ENCODE assay signal across 8 cellular contexts in the genomic region with DNA sequence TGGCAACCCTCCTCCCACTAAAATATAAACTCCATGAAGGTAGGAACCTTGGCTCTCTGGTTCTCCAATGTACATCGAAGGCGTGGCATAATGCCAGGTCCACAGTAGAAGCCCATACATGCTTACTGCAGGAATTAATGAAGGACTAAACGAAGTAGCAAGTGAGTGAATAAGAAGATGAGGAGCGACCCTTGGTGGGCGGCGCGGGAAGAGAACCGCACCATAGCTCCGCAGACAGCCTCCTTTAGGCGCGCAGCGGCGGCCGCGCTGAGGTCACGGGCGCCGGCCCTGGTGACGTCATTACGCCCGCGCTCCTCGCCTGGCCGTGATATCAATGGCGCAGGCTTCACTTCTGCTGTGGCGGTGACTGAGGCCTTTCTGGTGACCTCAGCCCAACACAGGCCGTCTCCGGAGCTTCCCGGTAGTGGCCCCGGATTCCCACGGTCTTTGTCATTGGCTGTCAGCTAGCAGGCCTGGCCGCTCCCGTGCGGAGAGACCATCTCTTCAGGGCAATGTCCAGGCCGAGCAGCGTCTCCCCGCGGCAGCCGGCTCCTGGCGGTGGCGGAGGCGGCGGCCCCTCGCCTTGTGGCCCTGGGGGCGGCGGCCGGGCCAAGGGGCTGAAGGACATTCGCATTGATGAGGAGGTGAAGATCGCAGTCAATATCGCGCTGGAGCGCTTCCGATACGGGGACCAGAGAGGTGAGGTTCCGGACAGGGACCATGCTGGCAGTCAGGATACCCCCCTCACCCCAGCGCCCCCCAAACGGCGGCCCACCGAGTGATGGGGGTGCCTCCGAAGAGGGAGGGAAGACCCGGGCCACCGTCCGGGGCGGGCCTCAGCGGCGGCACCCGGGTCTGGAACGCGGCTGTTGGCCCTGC. TPM values are rescaled to one million over a fixed set of nuclear protein-coding genes. Genes with fewer than 3 reads are reported as not detected.
A peak's percentile ranks its signal among the peaks of the same experiment; 100 is the strongest.
DNase-seq lines count a peak whose midpoint lies in the region; ATAC-seq and TF ChIP-seq lines count a peak whose summit lies in the region.

TSS of gene YTHDC2 (plus strand) at position 311 of the 879 bp plus-strand sequence. CDS start at position 513, 202 bp downstream.

- in situ Hi-C loops in GM23248 (cut with MboI), result no loop called here

- TF ChIP-seq CTCF in RWPE2 (IDR thresholded peaks at IDR 0.05; ENCODE audit: poor library complexity, severe bottlenecking) (peak; percentile 59), fibroblast of pulmonary artery (IDR thresholded peaks at IDR 0.05; ENCODE audit: low read length, missing control alignments) (peak; percentile 12), nephron (IDR thresholded peaks at IDR 0.05; ENCODE audit: unreplicated experiment in 3 of 3) (peak; percentile 21 to 53 (median 42))

- peak within 1 kb of the TSS; percentile 98 for H3K4me2 ChIP-seq in GM23248 (ENCODE audit: unreplicated experiment)

- H3K9ac ChIP-seq in GM23248, result peak within 1 kb of the TSS; percentile 88

- peak within 1 kb of the TSS; percentile 67 for H3K27ac ChIP-seq in GM23248
- peak within 1 kb of the TSS; percentile 41 for H3K27ac ChIP-seq in RWPE2 (ENCODE audit: poor library complexity, severe bottlenecking)

- 0 out of 2 replicates have a peak, but pooled peaks cover 5% of the 10 kb centered on the region for H3F3A ChIP-seq in GM23248 (ENCODE audit: insufficient read depth)

- no peaks in the 10 kb centered on the region for H3K27me3 Mint-ChIP-seq in nephron (ENCODE audit: low read depth)
- H3K27me3 Mint-ChIP-seq in stimulated activated naive CD8-positive, alpha-beta T cell treated with anti-CD3 and anti-CD28 coated beads, Interleukin-15, amount 100 ng/mL, for 72 hours, result peaks cover 20% of the 10 kb centered on the region

- 1% methylated on average over 65 to 68 of the region's 69 CpGs for WGBS in GM23248 (ENCODE audit: low coverage in 1 of 2, low lambda C conversion rate in 2 of 2, missing lambda C conversion rate in 2 of 2), 2 experiments

- no peaks in the 10 kb centered on the region for H4K20me1 ChIP-seq in GM23248 (ENCODE audit: insufficient read depth)

- H3K4me3 Mint-ChIP-seq in nephron, result peak within 1 kb of the TSS; percentile 89 to 96 (median 96)
- H3K4me3 Mint-ChIP-seq in stimulated activated naive CD8-positive, alpha-beta T cell treated with anti-CD3 and anti-CD28 coated beads, Interleukin-15, amount 100 ng/mL, for 72 hours, result peak within 1 kb of the TSS; percentile 87 to 90

- no peaks in the 10 kb centered on the region for H3K9me2 ChIP-seq in GM23248 (ENCODE audit: insufficient read depth)

- H3K36me3 ChIP-seq in GM23248 (ENCODE audit: low read depth) (0 out of 2 replicates have a peak, but pooled peaks cover under 1% of the 10 kb centered on the region), RWPE2 (ENCODE audit: low read depth) (peaks cover 34% of the 10 kb centered on the region)

- no peaks in the 10 kb centered on the region for H3K9me3 Mint-ChIP-seq in nephron
- no peaks in the 10 kb centered on the region for H3K9me3 Mint-ChIP-seq in stimulated activated naive CD8-positive, alpha-beta T cell treated with anti-CD3 and anti-CD28 coated beads, Interleukin-15, amount 100 ng/mL, for 72 hours

- H3K4me1 ChIP-seq in GM23248 (ENCODE audit: insufficient read depth) (peaks cover 12% of the 10 kb centered on the region), RWPE2 (ENCODE audit: insufficient read depth, poor library complexity, severe bottlenecking) (peaks cover 23% of the 10 kb centered on the region)

- peaks cover 23% of the 10 kb centered on the region for H3K36me3 Mint-ChIP-seq in nephron (ENCODE audit: low read depth)

- H3K79me2 ChIP-seq in GM23248 (ENCODE audit: insufficient read depth), result peaks cover 49% of the 10 kb centered on the region

- H3K4me1 Mint-ChIP-seq in nephron, result peaks cover 35% of the 10 kb centered on the region
- peaks cover 25% of the 10 kb centered on the region for H3K4me1 Mint-ChIP-seq in stimulated activated naive CD8-positive, alpha-beta T cell treated with anti-CD3 and anti-CD28 coated beads, Interleukin-15, amount 100 ng/mL, for 72 hours

- H3K27ac Mint-ChIP-seq in nephron, result peak within 1 kb of the TSS; percentile 79 to 92 (median 83)
- H3K27ac Mint-ChIP-seq in stimulated activated naive CD8-positive, alpha-beta T cell treated with anti-CD3 and anti-CD28 coated beads, Interleukin-15, amount 100 ng/mL, for 72 hours, result peak within 1 kb of the TSS; percentile 85 to 96

- ATAC-seq in RWPE2 (ENCODE audit: low read depth), result peak; percentile 89
- ATAC-seq in stimulated activated naive CD8-positive, alpha-beta T cell treated with anti-CD3 and anti-CD28 coated beads, Interleukin-15, amount 100 ng/mL, for 72 hours, result peak; percentile 98

- H3K4me3 ChIP-seq in GM23248 (peak within 1 kb of the TSS; percentile 81), RWPE2 (ENCODE audit: severe bottlenecking) (peak within 1 kb of the TSS; percentile 87), fibroblast of pulmonary artery (replicated peaks; ENCODE audit: low read depth, low read length) (peak within 1 kb of the TSS; percentile 71)

- H3K9me3 ChIP-seq in GM23248 (ENCODE audit: low read depth) (no peaks in the 10 kb centered on the region), RWPE2 (ENCODE audit: severe bottlenecking) (no peaks in the 10 kb centered on the region)

- H3K27me3 ChIP-seq in GM23248 (replicated peaks; ENCODE audit: insufficient read depth), result no peaks in the 10 kb centered on the region
- no peaks in the 10 kb centered on the region for H3K27me3 ChIP-seq in RWPE2 (ENCODE audit: insufficient read depth, poor library complexity, severe bottlenecking)

- peak; percentile 87 for DNase-seq in EL
- peak; percentile 95 for DNase-seq in GM23248
- DNase-seq in Kasumi-1 (lab: John Stamatoyannopoulos, UW), result peak; percentile 85 to 89
- DNase-seq in RWPE2 (ENCODE audit: low spot score), result peak; percentile 80
- DNase-seq in activated T-helper 9 cell treated with anti-CD3 and anti-CD28 coated beads, Interleukin-2, amount 50 U/mL, for 16 hours (ENCODE audit: low read depth), result peak; percentile 82
- DNase-seq in fibroblast of pulmonary artery (ENCODE audit: low read depth), result peak; percentile 88
- DNase-seq in stimulated activated naive CD8-positive, alpha-beta T cell treated with anti-CD3 and anti-CD28 coated beads, Interleukin-15, amount 100 ng/mL, for 72 hours, result peak; percentile 87 to 92

- peak within 1 kb of the TSS; percentile 85 for H2AFZ ChIP-seq in GM23248

RNA-seq across cellular contexts. Expression of gene YTHDC2, which starts in this region (rescaled TPM):
- total RNA-seq in GM23248 (2014; rRNA removed; shearing (Covaris generic)), result 10.3 and 21.5 TPM in 2 replicates
- polyA plus RNA-seq in GM23248 (2016; fragmentation: Nextera tagmentation; extraction: Ambion mirVana), result 7.8 and 10.1 TPM in 2 replicates

Comparison
In these comparisons a context has a peak if more than half of its experiments do, and no peak if none do; other contexts are left out.
1. Peak in every context shown above with its lines: DNase-seq, ATAC-seq, H3K4me3 ChIP-seq and H3K27ac ChIP-seq.